ENCODE assay signal across 8 cellular contexts in genomic region chr20:44959896-44960852, GRCh38. TPM values are rescaled to one million over a fixed set of nuclear protein-coding genes. Genes with fewer than 3 reads are reported as not detected.
DNase-seq lines count a peak whose midpoint lies in the region; ATAC-seq and TF ChIP-seq lines count a peak whose summit lies in the region.

Gene TOMM34, minus strand, starts transcription at chr20:44960397. Its CDS starts 64 bp downstream, at chr20:44960333.

- DNase-seq in BJ (ENCODE audit: low read depth) (peak; percentile 41), NCI-H526 (lab: John Stamatoyannopoulos, UW) (peak; percentile 90 to 99), kidney glomerular epithelial cell (lab: John Stamatoyannopoulos, UW) (peak; percentile 90)
- peak; percentile 98 for DNase-seq in activated CD4-positive, alpha-beta T cell treated with anti-CD3 and anti-CD28 coated beads for 48 hours
- peak; percentile 81 to 96 for DNase-seq in stimulated activated CD4-positive, alpha-beta T cell treated with anti-CD3 and anti-CD28 coated beads, Interleukin-1b, Interleukin-23, amount 100 ng/mL, for 1 hour (ENCODE audit: low read depth in 2 of 2)

- POLR2A ChIA-PET in BJ (lab: Charles Lee) = interaction anchor here (0.5 to 0.6 kb wide), 2 partner anchors 83 to 869 kb away, joined by 4 read pairs; no protein-coding TSS in a partner anchor

- TF ChIP-seq CTCF in BJ (IDR thresholded peaks at IDR 0.05; ENCODE audit: insufficient read depth, low read depth, low read length) = no peak

- no peaks in the 10 kb centered on the region for H3K27me3 ChIP-seq in BJ (ENCODE audit: control insufficient read depth, insufficient read depth, low read length)

- peaks cover 2% of the 10 kb centered on the region for H3K36me3 ChIP-seq in BJ (ENCODE audit: control insufficient read depth, insufficient read depth, low read length)

- ATAC-seq in GM19324 (IDR thresholded peaks at IDR 0.05; ENCODE audit: low FRiP score, unreplicated experiment) (peak; percentile 87), HG03460 (IDR thresholded peaks at IDR 0.05; ENCODE audit: unreplicated experiment) (peak; percentile 85)

- H3K27ac ChIP-seq in cingulate gyrus (ENCODE audit: low read depth, low read length) = peak within 1 kb of the TSS; percentile 39

- peak within 1 kb of the TSS; percentile 74 for H3K4me3 ChIP-seq in BJ (ENCODE audit: low read depth, low read length)

- CTCF ChIA-PET in BJ (lab: Yijun Ruan, JAX) = interaction anchor here (1.5 to 4.1 kb wide), 3 partner anchors 11 to 67 kb away, joined by 3 to 15 read pairs (median 6); no protein-coding TSS in a partner anchor

RNA-seq across cellular contexts. Expression of gene TOMM34, which starts in this region (rescaled TPM):
- polyA plus RNA-seq in BJ (2011; rRNA removed) = 37.9 and 48.6 TPM in 2 replicates
- polyA minus RNA-seq in BJ (2011; rRNA and poly(A)+ RNA removed) = 11.9 and 15.9 TPM in 2 replicates

Comparison
In these comparisons a context has a peak if more than half of its experiments do, and no peak if none do; other contexts are left out.
1. Peak in every context shown above with its lines: DNase-seq, ATAC-seq, H3K4me3 ChIP-seq and H3K27ac ChIP-seq.
2. DNase-seq: peak in every context shown above with its lines; median percentile 98 in activated CD4-positive, alpha-beta T cell treated with anti-CD3 and anti-CD28 coated beads for 48 hours; 94 in NCI-H526; 90 in kidney glomerular epithelial cell; 88 in stimulated activated CD4-positive, alpha-beta T cell treated with anti-CD3 and anti-CD28 coated beads, Interleukin-1b, Interleukin-23, amount 100 ng/mL, for 1 hour; 41 in BJ.